Comparison of ENCODE assay signal across 8 cellular contexts in genomic region chr10:69451784-69452251, GRCh38. TPM values are rescaled to one million over a fixed set of nuclear protein-coding genes. Genes with fewer than 3 reads are reported as not detected.
A peak's percentile ranks its signal among the peaks of the same experiment; 100 is the strongest.
DNase-seq lines count a peak whose midpoint lies in the region; ATAC-seq and TF ChIP-seq lines count a peak whose summit lies in the region.

No MANE protein-coding gene starts in this region.

- H3K18ac ChIP-seq in trophoblast cell (ENCODE audit: low read length), result no peak overlapping the region

- H3K36me3 ChIP-seq in H7 (replicated peaks; ENCODE audit: control insufficient read depth, insufficient read depth, low read length) (no peaks in the 10 kb centered on the region), WERI-Rb-1 (no peaks in the 10 kb centered on the region), trophoblast cell (ENCODE audit: control insufficient read depth in 1 of 2, insufficient read depth in 2 of 2, low read length in 2 of 2) (no peaks in the 10 kb centered on the region)

- H3K4me1 ChIP-seq in foreskin keratinocyte (peaks cover 8% of the 10 kb centered on the region), trophoblast cell (ENCODE audit: control insufficient read depth in 1 of 2, insufficient read depth in 2 of 2, low read length in 2 of 2) (peaks cover 21 to 31% of the 10 kb centered on the region in 2 experiments)

- CTCF ChIA-PET in AG04450 (lab: Charles Lee), result interaction anchor here (0.6 kb wide), 1 partner anchor 24 kb away, joined by 3 read pairs; no protein-coding TSS in a partner anchor

- WGBS in trophoblast cell (ENCODE audit: extremely low coverage, insufficient coverage, insufficient read length), result no CpG with 5 or more reads among the region's 38 CpGs

- no peak overlapping the region for H4K91ac ChIP-seq in trophoblast cell (ENCODE audit: low read depth, low read length)

- H2BK12ac ChIP-seq in trophoblast cell (ENCODE audit: low read length), result no peak overlapping the region

- H3K27ac ChIP-seq in AG04450 (ENCODE audit: low read depth, low read length), result no peak overlapping the region
- peak overlapping the region; percentile 53 for H3K27ac ChIP-seq in WERI-Rb-1
- no peak overlapping the region for H3K27ac ChIP-seq in foreskin keratinocyte
- no peak overlapping the region for H3K27ac ChIP-seq in trophoblast cell (ENCODE audit: low read depth, low read length)

- no peak for TF ChIP-seq POLR2A in erythroblast (IDR thresholded peaks at IDR 0.05; ENCODE audit: low read length)

- POLR2A ChIA-PET in AG04450 (lab: Yijun Ruan, JAX), result no interaction called here

- H3K4me3 ChIP-seq in AG04450 (ENCODE audit: low read depth, low read length) (peak overlapping the region; percentile 50), H7 (ENCODE audit: insufficient read depth, low read depth, low read length) (peak overlapping the region; percentile 65), WERI-Rb-1 (ENCODE audit: low read depth, low read length) (peak overlapping the region; percentile 87), trophoblast cell (ENCODE audit: low read depth, low read length) (peak overlapping the region; percentile 76)

- TF ChIP-seq CTCF in AG04450 (IDR thresholded peaks at IDR 0.05; ENCODE audit: low read depth, low read length) (no peak), WERI-Rb-1 (IDR thresholded peaks at IDR 0.05; ENCODE audit: low read depth, low read length) (no peak), foreskin keratinocyte (conservative IDR thresholded peaks at IDR 0.05) (no peak)

- H3K4me2 ChIP-seq in trophoblast cell (ENCODE audit: low read length), result peak overlapping the region; percentile 93

- H3K79me1 ChIP-seq in trophoblast cell (ENCODE audit: low read length), result peaks cover 16% of the 10 kb centered on the region

- H3K9me3 ChIP-seq in AG04450 (ENCODE audit: control insufficient read depth, insufficient read depth, low read length) (no peaks in the 10 kb centered on the region; the same call in 1 of the 2 replicates), WERI-Rb-1 (ENCODE audit: severe bottlenecking) (no peaks in the 10 kb centered on the region), trophoblast cell (ENCODE audit: insufficient read depth, low read depth, low read length) (peaks cover 3% of the 10 kb centered on the region)

- H4K8ac ChIP-seq in trophoblast cell (ENCODE audit: low read depth, low read length), result no peak overlapping the region

- H3K14ac ChIP-seq in trophoblast cell (ENCODE audit: low read length), result peak overlapping the region; percentile 6

- H3K4ac ChIP-seq in trophoblast cell (ENCODE audit: low read depth, low read length), result no peak overlapping the region

- DNase-seq in AG04450 (ENCODE audit: low read depth, low spot score) (no peak), H7 (peak; percentile 79), WERI-Rb-1 (peak; percentile 68), foreskin keratinocyte (peak in 1 of 2 donors; percentile 33), trophoblast cell (peak in 1 of 2 donors; percentile 33), OCI-M1 (lab: John Stamatoyannopoulos, UW) (no peak), erythroblast (lab: John Stamatoyannopoulos, UW) (no peak)

- H2BK120ac ChIP-seq in trophoblast cell (ENCODE audit: insufficient read depth, low read length, poor library complexity), result no peak overlapping the region

- peak overlapping the region; percentile 41 for H2AFZ ChIP-seq in trophoblast cell (ENCODE audit: insufficient read depth, low read length, poor library complexity)

- H2AK5ac ChIP-seq in trophoblast cell (ENCODE audit: low read length), result no peak overlapping the region

- H3K23ac ChIP-seq in trophoblast cell (ENCODE audit: low read length), result no peak overlapping the region

- H4K12ac ChIP-seq in trophoblast cell (ENCODE audit: low read depth, low read length), result no peak overlapping the region

- no peak overlapping the region for H3K9ac ChIP-seq in trophoblast cell (ENCODE audit: low read length)

- H3K79me2 ChIP-seq in trophoblast cell (ENCODE audit: control insufficient read depth, insufficient read depth, low read length, poor library complexity), result no peaks in the 10 kb centered on the region

- peak; percentile 32 for ATAC-seq in foreskin keratinocyte
- ATAC-seq in HG02852 (IDR thresholded peaks at IDR 0.05; ENCODE audit: unreplicated experiment), result no peak

- peaks cover 19% of the 10 kb centered on the region for H3K27me3 ChIP-seq in AG04450 (ENCODE audit: control insufficient read depth, insufficient read depth, low read length)
- H3K27me3 ChIP-seq in H7 (ENCODE audit: control insufficient read depth, insufficient read depth, low read length), result peaks cover 29% of the 10 kb centered on the region
- H3K27me3 ChIP-seq in WERI-Rb-1 (ENCODE audit: insufficient read depth, low read depth, severe bottlenecking), result no peaks in the 10 kb centered on the region
- no peaks in the 10 kb centered on the region for H3K27me3 ChIP-seq in foreskin keratinocyte
- no peaks in the 10 kb centered on the region for H3K27me3 ChIP-seq in trophoblast cell (ENCODE audit: insufficient read depth, low read length)

- H2BK5ac ChIP-seq in trophoblast cell (ENCODE audit: low read depth, low read length, poor library complexity), result no peak overlapping the region

RNA-seq across cellular contexts. Expression of gene TSPAN15, which starts 0.6 kb away (rescaled TPM):
- polyA plus RNA-seq in AG04450 (2011; rRNA removed) (0.35 and 0.38 TPM in 2 replicates), foreskin keratinocyte (8.6 and 10.7 TPM in 2 replicates)
- polyA minus RNA-seq in AG04450 (2011; rRNA and poly(A)+ RNA removed), result 0.69 and 1.4 TPM in 2 replicates
- total RNA-seq in H7 (2014; rRNA removed; shearing (Covaris generic)), result 5.0 and 6.5 TPM in 2 replicates
- total RNA-seq in foreskin keratinocyte, result 7.3 and 8.9 TPM in 2 replicates
- 19.1 and 19.5 TPM in 2 replicates for polyA plus RNA-seq in trophoblast cell (2013)

RNA-seq across cellular contexts. Expression of gene TACR2, which starts 35.1 kb away (rescaled TPM):
- polyA plus RNA-seq in AG04450 (2011; rRNA removed) (0.10 TPM in 1 of 2 replicates, not detected in the other), foreskin keratinocyte (0.03 TPM in 1 of 2 replicates, not detected in the other)
- polyA minus RNA-seq in AG04450 (2011; rRNA and poly(A)+ RNA removed), result not detected in 2 replicates
- 0.48 TPM in 1 of 2 replicates, not detected in the other for total RNA-seq in H7 (2014; rRNA removed; shearing (Covaris generic))
- not detected in 2 replicates for total RNA-seq in foreskin keratinocyte
- polyA plus RNA-seq in trophoblast cell (2013), result 0.07 and 0.10 TPM in 2 replicates

Comparison
In these comparisons a context has a peak if more than half of its experiments do, and no peak if none do; other contexts are left out.
1. DNase-seq: peak in H7 (single experiment) and WERI-Rb-1 (single experiment); none in AG04450 (single experiment), OCI-M1 (single experiment) and erythroblast (0 of 2).
2. Peak in every context shown above with its lines, with median percentiles within 50 percentile points of each other: H3K4me3 ChIP-seq.